ENCODE assay signal across 1 cellular context in the genomic region with DNA sequence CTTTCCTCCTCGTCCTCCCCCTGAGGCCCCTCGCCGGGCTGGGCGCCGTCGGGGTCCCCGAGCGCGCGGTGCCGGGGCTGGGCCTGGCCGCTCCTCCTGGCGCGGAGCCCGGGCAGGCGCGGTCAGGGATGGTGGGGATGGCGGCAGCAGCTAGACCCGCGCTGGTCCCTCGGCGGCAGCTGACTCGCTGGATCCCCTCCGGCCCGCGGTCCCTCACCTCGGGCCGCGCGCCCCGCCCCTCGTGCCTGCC.
TF ChIP-seq lines count a peak whose summit lies in the region.

A gene with protein sequence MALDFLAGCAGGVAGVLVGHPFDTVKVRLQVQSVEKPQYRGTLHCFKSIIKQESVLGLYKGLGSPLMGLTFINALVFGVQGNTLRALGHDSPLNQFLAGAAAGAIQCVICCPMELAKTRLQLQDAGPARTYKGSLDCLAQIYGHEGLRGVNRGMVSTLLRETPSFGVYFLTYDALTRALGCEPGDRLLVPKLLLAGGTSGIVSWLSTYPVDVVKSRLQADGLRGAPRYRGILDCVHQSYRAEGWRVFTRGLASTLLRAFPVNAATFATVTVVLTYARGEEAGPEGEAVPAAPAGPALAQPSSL (minus strand): TSS at position 189 of the 250 bp plus-strand sequence. CDS start 212 bp downstream, outside the sequence.

TF ChIP-seq in GM12878, 131 proteins besides CTCF, POLR2A, EP300 and RAD21 (continued from another document):
- TF ChIP-seq ZNF687 (IDR thresholded peaks at IDR 0.05) (0 out of 2 replicates have a peak, but pooled peaks have one; percentile 64), IKZF1 (conservative IDR thresholded peaks at IDR 0.05) (peak; percentile 95), GATAD2B (conservative IDR thresholded peaks at IDR 0.05; ENCODE audit: low read depth) (peak; percentile 80), LARP7 (IDR thresholded peaks at IDR 0.05) (peak; percentile 73), KDM1A (IDR thresholded peaks at IDR 0.05; ENCODE audit: borderline replicate concordance) (no peak), EZH2 (IDR thresholded peaks at IDR 0.05; ENCODE audit: borderline replicate concordance, control insufficient read depth, low read depth, low read length) (no peak), KLF5 (IDR thresholded peaks at IDR 0.05; ENCODE audit: partially characterized antibody) (no peak)
- TF ChIP-seq, protein P1, sequence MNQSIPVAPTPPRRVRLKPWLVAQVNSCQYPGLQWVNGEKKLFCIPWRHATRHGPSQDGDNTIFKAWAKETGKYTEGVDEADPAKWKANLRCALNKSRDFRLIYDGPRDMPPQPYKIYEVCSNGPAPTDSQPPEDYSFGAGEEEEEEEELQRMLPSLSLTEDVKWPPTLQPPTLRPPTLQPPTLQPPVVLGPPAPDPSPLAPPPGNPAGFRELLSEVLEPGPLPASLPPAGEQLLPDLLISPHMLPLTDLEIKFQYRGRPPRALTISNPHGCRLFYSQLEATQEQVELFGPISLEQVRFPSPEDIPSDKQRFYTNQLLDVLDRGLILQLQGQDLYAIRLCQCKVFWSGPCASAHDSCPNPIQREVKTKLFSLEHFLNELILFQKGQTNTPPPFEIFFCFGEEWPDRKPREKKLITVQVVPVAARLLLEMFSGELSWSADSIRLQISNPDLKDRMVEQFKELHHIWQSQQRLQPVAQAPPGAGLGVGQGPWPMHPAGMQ (IDR thresholded peaks at IDR 0.05; ENCODE audit: borderline replicate concordance), result no peak
